In the genomic region with DNA sequence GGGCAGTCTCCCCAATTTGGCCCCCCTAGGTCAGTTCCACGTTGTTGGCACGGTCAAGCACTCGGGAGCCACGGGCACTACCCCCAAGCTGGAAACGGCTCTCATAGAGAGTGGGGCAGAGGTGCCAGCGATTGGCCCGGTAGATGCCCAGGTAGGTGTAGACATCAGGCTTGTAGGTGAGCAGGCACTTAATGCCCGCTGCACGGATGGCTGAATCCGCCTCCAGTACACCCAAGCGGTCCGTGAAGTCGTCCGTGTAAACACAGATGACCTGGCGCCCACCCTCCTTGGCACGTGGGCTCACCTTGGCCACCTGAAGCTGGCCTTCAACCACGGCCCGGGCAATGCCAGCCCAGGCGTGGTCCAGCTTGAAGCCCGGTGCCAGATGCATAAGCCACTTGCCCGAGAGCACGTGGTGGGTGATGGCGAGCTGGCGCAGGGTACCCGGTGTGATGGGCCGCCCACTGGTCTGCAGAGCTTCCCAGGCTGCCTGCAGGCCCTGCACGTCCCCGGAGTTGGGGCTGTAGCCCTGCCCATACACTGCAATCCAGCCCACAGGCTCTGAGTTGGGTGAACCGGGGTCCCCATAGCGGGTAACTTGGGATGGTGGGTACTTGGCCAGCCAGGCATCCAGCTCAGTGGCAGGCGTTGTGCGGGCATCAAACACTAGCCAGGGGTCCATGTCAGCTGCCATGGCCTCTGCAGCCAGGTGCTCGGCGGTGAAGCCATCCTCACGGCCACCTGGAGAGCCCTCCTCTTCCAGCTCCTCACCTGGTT, we compare ENCODE assay signal across 9 cellular contexts. TPM values are rescaled to one million over a fixed set of nuclear protein-coding genes. Genes with fewer than 3 reads are reported as not detected.
DNase-seq lines count a peak whose midpoint lies in the region; ATAC-seq and TF ChIP-seq lines count a peak whose summit lies in the region.
"Had no signal": no experiment of that assay in that cellular context is flagged by ENCODE, and none has a peak within 500 bp of the region (broad histone marks: within the 10 kb centered on the region; RNA-seq: fewer than 3 reads in every experiment).

No MANE protein-coding gene starts in this region.

- H3K27me3 ChIP-seq in right lobe of liver (no peaks in the 10 kb centered on the region), tibial artery (no peaks in the 10 kb centered on the region)

- H3K27me3 Mint-ChIP-seq in activated CD4-positive, alpha-beta T cell treated with anti-CD3 and anti-CD28 coated beads, Interleukin-2, amount 10 ng/mL, durations not matched to agents 7 days and 5 days, result no peaks in the 10 kb centered on the region

- peak overlapping the region; percentile 87 for H3K27ac Mint-ChIP-seq in activated CD4-positive, alpha-beta T cell treated with anti-CD3 and anti-CD28 coated beads, Interleukin-2, amount 10 ng/mL, durations not matched to agents 7 days and 5 days

- CTCF ChIA-PET in activated CD4-positive, alpha-beta T cell treated with anti-CD3 and anti-CD28 coated beads, Interleukin-2, amount 10 ng/mL, durations not matched to agents 7 days and 5 days (lab: Charles Lee), result interaction anchor here (1.0 to 24.0 kb wide), 2 partner anchors 29 to 135 kb away, joined by 3 to 340 read pairs; a partner anchor contains a TSS

- in situ Hi-C loops in astrocyte of the spinal cord (cut with HindIII; ENCODE audit: low sequenced_read_pairs), result no loop called here

- H3K9me3 ChIP-seq in right lobe of liver (no peaks in the 10 kb centered on the region), tibial artery (no peaks in the 10 kb centered on the region)

- no peak for DNase-seq in activated CD4-positive, alpha-beta T cell treated with anti-CD3 and anti-CD28 coated beads, Interleukin-2, amount 10 ng/mL, durations not matched to agents 7 days and 5 days
- DNase-seq in activated CD4-positive, alpha-beta T cell treated with anti-CD3 and anti-CD28 coated beads, Interleukin-2, amount 50 U/mL, for 1 hour, result no peak
- DNase-seq in astrocyte of the spinal cord (ENCODE audit: low read depth, low spot score) (no peak), right lobe of liver (no peak), tibial artery (no peak), SKM-1 (lab: John Stamatoyannopoulos, UW; ENCODE audit: unreplicated experiment) (no peak), NOMO-1 treated with DMSO at 0.1 percent for 48 hours (lab: John Stamatoyannopoulos, UW; ENCODE audit: unreplicated experiment) (no peak)
- DNase-seq: NCI-H2227 treated with DMSO at 0.1 percent for 48 hours had no signal

- peaks cover 0 to 21% (median 9%) of the 10 kb centered on the region in 4 donors for H3K4me1 ChIP-seq in right lobe of liver
- peaks cover 14 to 62% (median 53%) of the 10 kb centered on the region in 4 donors for H3K4me1 ChIP-seq in tibial artery

- TF ChIP-seq POLR2A in right lobe of liver (IDR thresholded peaks at IDR 0.05), result no peak

- peak overlapping the region; percentile 95 for H3K4me3 Mint-ChIP-seq in activated CD4-positive, alpha-beta T cell treated with anti-CD3 and anti-CD28 coated beads, Interleukin-2, amount 10 ng/mL, durations not matched to agents 7 days and 5 days

- H3K36me3 Mint-ChIP-seq in activated CD4-positive, alpha-beta T cell treated with anti-CD3 and anti-CD28 coated beads, Interleukin-2, amount 10 ng/mL, durations not matched to agents 7 days and 5 days (ENCODE audit: low read depth), result peaks cover 28% of the 10 kb centered on the region

- H3K4me3 ChIP-seq in astrocyte of the spinal cord (ENCODE audit: low read depth, low read length), result peak overlapping the region; percentile 93
- H3K4me3 ChIP-seq in right lobe of liver, result peak overlapping the region; percentile 90 to 98 (median 98)
- H3K4me3 ChIP-seq in tibial artery, result peak overlapping the region; percentile 87 to 92

- 80% methylated on average over 5 of the region's 35 CpGs for WGBS in right lobe of liver (ENCODE audit: insufficient coverage, low coverage, low lambda C conversion rate, missing lambda C conversion rate)

- TF ChIP-seq CTCF in astrocyte of the spinal cord (IDR thresholded peaks at IDR 0.05; ENCODE audit: low read depth, low read length) (no peak), right lobe of liver (IDR thresholded peaks at IDR 0.05) (no peak), tibial artery (IDR thresholded peaks at IDR 0.05) (no peak)

- peaks cover 45% of the 10 kb centered on the region for H3K4me1 Mint-ChIP-seq in activated CD4-positive, alpha-beta T cell treated with anti-CD3 and anti-CD28 coated beads, Interleukin-2, amount 10 ng/mL, durations not matched to agents 7 days and 5 days

- POLR2A ChIA-PET in activated CD4-positive, alpha-beta T cell treated with anti-CD3 and anti-CD28 coated beads, Interleukin-2, amount 10 ng/mL, durations not matched to agents 7 days and 5 days (lab: Charles Lee), result no interaction called here

- H3K36me3 ChIP-seq in right lobe of liver (peaks cover 0 to 5% (median 0%) of the 10 kb centered on the region in 4 donors), tibial artery (peaks cover 10 to 17% (median 12%) of the 10 kb centered on the region in 3 donors)

- H3K27ac ChIP-seq in right lobe of liver, result peak overlapping the region in 1 of 3 donors; percentile 90
- H3K27ac ChIP-seq in tibial artery, result peak overlapping the region; percentile 94 to 96

- no peak for ATAC-seq in right lobe of liver
- ATAC-seq in GM18519 (IDR thresholded peaks at IDR 0.05; ENCODE audit: low FRiP score, unreplicated experiment), result no peak

- no peaks in the 10 kb centered on the region for H3K9me3 Mint-ChIP-seq in activated CD4-positive, alpha-beta T cell treated with anti-CD3 and anti-CD28 coated beads, Interleukin-2, amount 10 ng/mL, durations not matched to agents 7 days and 5 days

- intact Hi-C loops in right lobe of liver (cut with DNase I), result no loop called here
- intact Hi-C loops in tibial artery (cut with DNase I; ENCODE audit: low total_unique reads), result loop anchor here (2.0 kb wide), 2 partner anchors 29 to 59 kb away; a partner anchor contains a TSS

RNA-seq across cellular contexts. Expression of a gene that starts 1.2 kb away (rescaled TPM):
- 10 to 100 TPM; 32.7 to 36.3 TPM for total RNA-seq in activated CD4-positive, alpha-beta T cell treated with anti-CD3 and anti-CD28 coated beads, Interleukin-2, amount 10 ng/mL, durations not matched to agents 7 days and 5 days
- 10 to 100 TPM in 4 of 6 experiments, 1 to 10 TPM in 2; 6.5 to 14.0 (median 12.4) TPM for total RNA-seq in right lobe of liver

RNA-seq across cellular contexts. Expression of a gene that starts 1.6 kb away (rescaled TPM):
- total RNA-seq in activated CD4-positive, alpha-beta T cell treated with anti-CD3 and anti-CD28 coated beads, Interleukin-2, amount 10 ng/mL, durations not matched to agents 7 days and 5 days, result 100 to 1,000 TPM; 190 to 218 TPM
- total RNA-seq in right lobe of liver, result 10 to 100 TPM; 21.8 to 50.8 (median 32.6) TPM

RNA-seq across cellular contexts. Expression of a gene that starts 17.4 kb away (rescaled TPM):
- total RNA-seq in activated CD4-positive, alpha-beta T cell treated with anti-CD3 and anti-CD28 coated beads, Interleukin-2, amount 10 ng/mL, durations not matched to agents 7 days and 5 days, result 1 to 10 TPM; 1.7 to 2.0 TPM
- total RNA-seq in right lobe of liver, result 1 to 10 TPM in 1 of 6 experiments, under 1 TPM in 3, not detected in 2; 0.35 to 1.2 (median 0.89) TPM

RNA-seq across cellular contexts. Expression of a gene that starts 27.1 kb away (rescaled TPM):
- 10 to 100 TPM; 39.4 to 56.7 TPM for total RNA-seq in activated CD4-positive, alpha-beta T cell treated with anti-CD3 and anti-CD28 coated beads, Interleukin-2, amount 10 ng/mL, durations not matched to agents 7 days and 5 days
- total RNA-seq in right lobe of liver, result 10 to 100 TPM in 2 of 6 experiments, 1 to 10 TPM in 4; 4.9 to 19.2 (median 6.6) TPM

RNA-seq across cellular contexts. Expression of a gene that starts 27.7 kb away (rescaled TPM):
- not detected for total RNA-seq in activated CD4-positive, alpha-beta T cell treated with anti-CD3 and anti-CD28 coated beads, Interleukin-2, amount 10 ng/mL, durations not matched to agents 7 days and 5 days
- total RNA-seq in right lobe of liver, result not detected
